In genomic region chr1:183087001-183087400, GRCh38 we compare ENCODE assay signal across 20 cellular contexts.
"Had no signal": no experiment of that assay in that cellular context is flagged by ENCODE, and none has a peak within 500 bp of the region (broad histone marks: within the 10 kb centered on the region; RNA-seq: fewer than 3 reads in every experiment).

No MANE protein-coding gene starts in this region.

- H3K27me3 Mint-ChIP-seq: activated B cell treated with CpG ODN at 0.5 μM for 24 hours, brain had no signal

- H3K27ac Mint-ChIP-seq: activated B cell treated with CpG ODN at 0.5 μM for 24 hours; activated CD4-positive, alpha-beta T cell treated with anti-CD3 and anti-CD28 coated beads, Interleukin-2, amount 10 ng/mL, durations not matched to agents 24 days and 14 days; activated CD8-positive, alpha-beta T cell treated with anti-CD3 and anti-CD28 coated beads, Interleukin-2, amount 10 ng/mL, durations not matched to agents 7 days and 5 days; activated naive CD8-positive, alpha-beta T cell; activated T-cell treated with anti-CD3 and anti-CD28 coated beads, Interleukin-2, amount 50 U/mL, for 72 hours; brain; immature natural killer cell; nephron progenitor cell had no signal

- DNase-seq: activated B cell treated with CpG ODN at 0.5 μM for 24 hours; activated CD4-positive, alpha-beta T cell treated with anti-CD3 and anti-CD28 coated beads, Interleukin-2, amount 10 ng/mL, durations not matched to agents 24 days and 14 days; activated CD8-positive, alpha-beta memory T cell treated with anti-CD3 and anti-CD28 coated beads, Interleukin-2, amount 50 U/mL, for 4 hours; activated CD8-positive, alpha-beta T cell treated with anti-CD3 and anti-CD28 coated beads, Interleukin-2, amount 10 ng/mL, durations not matched to agents 7 days and 5 days; activated gamma-delta T cell; activated T-cell treated with anti-CD3 and anti-CD28 coated beads, Interleukin-2, amount 50 U/mL, for 72 hours; amygdala; cortex of kidney; effector CD4-positive, alpha-beta T cell; foreskin melanocyte; immature natural killer cell; lower lobe of right lung; nephron progenitor cell; occipital lobe; stimulated activated CD4-positive, alpha-beta T cell treated with anti-CD3 and anti-CD28 coated beads, Interleukin-4, amount 100 ng/mL, for 24 hours; stimulated activated naive CD4-positive, alpha-beta T cell treated with Interleukin-2 at 50 U/mL for 16 hours had no signal

- H3K4me3 Mint-ChIP-seq: activated B cell treated with CpG ODN at 0.5 μM for 24 hours; activated CD4-positive, alpha-beta T cell treated with anti-CD3 and anti-CD28 coated beads, Interleukin-2, amount 10 ng/mL, durations not matched to agents 24 days and 14 days; activated CD8-positive, alpha-beta T cell treated with anti-CD3 and anti-CD28 coated beads, Interleukin-2, amount 10 ng/mL, durations not matched to agents 7 days and 5 days; activated naive CD8-positive, alpha-beta T cell; activated T-cell treated with anti-CD3 and anti-CD28 coated beads, Interleukin-2, amount 50 U/mL, for 72 hours; brain; immature natural killer cell; nephron progenitor cell had no signal

- H3K9me3 Mint-ChIP-seq: activated B cell treated with CpG ODN at 0.5 μM for 24 hours; activated CD4-positive, alpha-beta T cell treated with anti-CD3 and anti-CD28 coated beads, Interleukin-2, amount 10 ng/mL, durations not matched to agents 24 days and 14 days; activated T-cell treated with anti-CD3 and anti-CD28 coated beads, Interleukin-2, amount 50 U/mL, for 72 hours; brain; immature natural killer cell; nephron progenitor cell had no signal

- H3K36me3 ChIP-seq: lower lobe of right lung, right atrium auricular region, suprapubic skin had no signal

- H3K36me3 Mint-ChIP-seq: activated naive CD8-positive, alpha-beta T cell; brain; immature natural killer cell had no signal

- ATAC-seq: activated CD8-positive, alpha-beta T cell treated with anti-CD3 and anti-CD28 coated beads, Interleukin-2, amount 10 ng/mL, durations not matched to agents 7 days and 5 days; activated T-cell treated with anti-CD3 and anti-CD28 coated beads, Interleukin-2, amount 50 U/mL, for 72 hours; lower lobe of right lung had no signal

- H3K27me3 ChIP-seq: right atrium auricular region, suprapubic skin had no signal

- H3K4me3 ChIP-seq: lower lobe of right lung, right atrium auricular region, suprapubic skin had no signal

- H3K9me3 ChIP-seq: lower lobe of right lung, right atrium auricular region, suprapubic skin had no signal

- H3K27ac ChIP-seq: lower lobe of right lung, right atrium auricular region, suprapubic skin had no signal

- H3K4me1 Mint-ChIP-seq: activated CD4-positive, alpha-beta T cell treated with anti-CD3 and anti-CD28 coated beads, Interleukin-2, amount 10 ng/mL, durations not matched to agents 24 days and 14 days; immature natural killer cell had no signal
